In genomic region chr15:101062063-101062462, GRCh38 we compare ENCODE assay signal across 18 cellular contexts.
"Had no signal": no experiment of that assay in that cellular context is flagged by ENCODE, and none has a peak within 500 bp of the region (broad histone marks: within the 10 kb centered on the region; RNA-seq: fewer than 3 reads in every experiment).

No MANE protein-coding gene starts in this region.

- H3K4me3 ChIP-seq: esophagus squamous epithelium, spleen, tibial artery, uterus had no signal

- H3K4me1 Mint-ChIP-seq: central memory CD8-positive, alpha-beta T cell had no signal

- H3K27ac Mint-ChIP-seq: activated T-cell treated with anti-CD3 and anti-CD28 coated beads, Interleukin-2, amount 50 U/mL, for 72 hours; naive thymus-derived CD8-positive, alpha-beta T cell had no signal

- H3K27me3 Mint-ChIP-seq: central memory CD8-positive, alpha-beta T cell; naive thymus-derived CD8-positive, alpha-beta T cell; stimulated activated naive B cell treated with anti-CD40 and anti-IgM and Interleukin-4, amounts not matched to agents 10 μg/mL and 1 μg/mL and 100 μg/mL, for 72 hours had no signal

- H3K27me3 ChIP-seq: esophagus squamous epithelium, neutrophil, spleen, tibial artery, uterus had no signal

- H3K4me3 Mint-ChIP-seq: activated T-cell treated with anti-CD3 and anti-CD28 coated beads, Interleukin-2, amount 50 U/mL, for 72 hours; central memory CD8-positive, alpha-beta T cell; naive thymus-derived CD8-positive, alpha-beta T cell; stimulated activated naive B cell treated with anti-CD40 and anti-IgM and Interleukin-4, amounts not matched to agents 10 μg/mL and 1 μg/mL and 100 μg/mL, for 72 hours had no signal

- H3K4me1 ChIP-seq: uterus had no signal

- ATAC-seq: activated T-cell treated with anti-CD3 and anti-CD28 coated beads, Interleukin-2, amount 50 U/mL, for 72 hours; left cardiac atrium; naive thymus-derived CD8-positive, alpha-beta T cell had no signal

- H3K36me3 ChIP-seq: uterus had no signal

- H3K27ac ChIP-seq: esophagus squamous epithelium, neutrophil, tibial artery, uterus had no signal

- H3K9me3 ChIP-seq: esophagus squamous epithelium, neutrophil, spleen, tibial artery, uterus had no signal

- DNase-seq: activated CD4-positive, alpha-beta T cell treated with anti-CD3 and anti-CD28 coated beads, Interleukin-2, amount 50 U/mL, for 1 hour; activated effector memory CD4-positive, alpha-beta T cell treated with anti-CD3 and anti-CD28 coated beads, Interleukin-2, amount 50 U/mL, for 16 hours; activated naive CD4-positive, alpha-beta T cell treated with anti-CD3 and anti-CD28 coated beads, Interleukin-2, amount 50 U/mL, for 16 hours; activated T-cell treated with anti-CD3 and anti-CD28 coated beads, Interleukin-2, amount 50 U/mL, for 72 hours; aorta; effector CD4-positive, alpha-beta T cell; esophagus squamous epithelium; left cardiac atrium; naive thymus-derived CD8-positive, alpha-beta T cell; stimulated activated CD4-positive, alpha-beta T cell treated with anti-CD3 and anti-CD28 coated beads, Interleukin-4, amount 100 ng/mL, for 4 hours; stimulated activated naive B cell treated with anti-CD40 and anti-IgM and Interleukin-4, amounts not matched to agents 10 μg/mL and 1 μg/mL and 100 μg/mL, for 72 hours; T-helper 1 cell; T-helper 9 cell; uterus had no signal

- H3K9me3 Mint-ChIP-seq: activated T-cell treated with anti-CD3 and anti-CD28 coated beads, Interleukin-2, amount 50 U/mL, for 72 hours; central memory CD8-positive, alpha-beta T cell; naive thymus-derived CD8-positive, alpha-beta T cell; stimulated activated naive B cell treated with anti-CD40 and anti-IgM and Interleukin-4, amounts not matched to agents 10 μg/mL and 1 μg/mL and 100 μg/mL, for 72 hours had no signal

- H3K36me3 Mint-ChIP-seq: naive thymus-derived CD8-positive, alpha-beta T cell had no signal
